In the genomic region with DNA sequence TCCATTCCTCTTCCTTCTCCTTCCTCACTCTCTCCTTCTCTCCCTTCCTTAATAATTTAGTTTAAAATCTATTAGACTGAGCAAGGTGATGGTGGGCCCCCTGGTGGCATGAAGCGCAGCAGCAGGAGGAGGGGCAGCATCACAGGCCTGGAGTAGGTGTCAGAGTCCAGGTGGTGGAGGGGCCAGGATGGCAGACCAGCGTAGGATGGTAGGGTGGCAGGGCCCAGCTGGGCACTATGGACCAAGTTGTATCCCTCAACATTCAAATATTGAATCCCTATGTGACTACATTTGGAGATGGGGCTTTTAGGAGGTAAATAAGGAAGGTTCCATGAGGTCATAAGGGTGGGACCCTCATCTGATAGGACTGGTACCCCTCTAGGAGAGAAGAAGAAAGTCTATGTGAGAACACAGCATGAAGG, we compare ENCODE assay signal across 8 cellular contexts.
DNase-seq lines count a peak whose midpoint lies in the region; ATAC-seq, FAIRE-seq and TF ChIP-seq lines count a peak whose summit lies in the region.

No MANE protein-coding gene starts in this region.

- no peaks in the 10 kb centered on the region for H3K36me3 ChIP-seq in lung (ENCODE audit: control insufficient read depth in 2 of 2, insufficient read depth in 2 of 2, low read length in 2 of 2)

- no peak overlapping the region for H3K27ac ChIP-seq in lung (ENCODE audit: low read depth in 1 of 2, low read length in 1 of 2)

- no peak for FAIRE-seq in D721Med (lab: Jason Lieb, UNC)

- WGBS in lung, 2 donors = 31 to 35% methylated on average over 2 of the region's 2 CpGs

- TF ChIP-seq POLR2A in NB4 (IDR thresholded peaks at IDR 0.05; ENCODE audit: extremely low read depth, insufficient read length) = no peak

- H3K4me3 ChIP-seq in NB4 (ENCODE audit: low read depth, low read length) (no peak overlapping the region), lung (no peak overlapping the region)

- no peaks in the 10 kb centered on the region for H3K9me3 ChIP-seq in lung (ENCODE audit: control insufficient read depth in 2 of 2, insufficient read depth in 1 of 2, low read length in 1 of 2)

- peak; percentile 27 for ATAC-seq in lung (ENCODE audit: insufficient read depth, low FRiP score)
- ATAC-seq in HG02970 (IDR thresholded peaks at IDR 0.05; ENCODE audit: low FRiP score, unreplicated experiment) = no peak

- TF ChIP-seq CTCF in D721Med (IDR thresholded peaks at IDR 0.05; ENCODE audit: insufficient read depth, missing control alignments) = peak; percentile 63
- peak; percentile 85 for TF ChIP-seq CTCF in NB4 (IDR thresholded peaks at IDR 0.05; ENCODE audit: low read depth, low read length)
- peak; percentile 80 for TF ChIP-seq CTCF in lung (IDR thresholded peaks at IDR 0.05; ENCODE audit: control extremely low read depth, extremely low read depth)

- no peaks in the 10 kb centered on the region for H3K27me3 ChIP-seq in lung (ENCODE audit: control insufficient read depth, insufficient read depth)

- H3K4me1 ChIP-seq in lung (ENCODE audit: control insufficient read depth in 2 of 2, insufficient read depth in 2 of 2, low read length in 2 of 2) = no peaks in the 10 kb centered on the region

- DNase-seq in D721Med (ENCODE audit: insufficient read length, low spot score) = no peak
- peak; percentile 62 for DNase-seq in NB4 (ENCODE audit: low read depth)
- peak; percentile 71 for DNase-seq in activated CD4-positive, alpha-beta T cell treated with anti-CD3 and anti-CD28 coated beads for 48 hours
- DNase-seq in dermis blood vessel endothelial cell = peak; percentile 77
- peak; percentile 63 for DNase-seq in lung (ENCODE audit: low spot score)
- peak; percentile 34 to 40 for DNase-seq in stimulated activated CD8-positive, alpha-beta memory T cell treated with anti-CD3 and anti-CD28 coated beads, Interleukin-7, amount 100 ng/mL, for 1 hour (ENCODE audit: low read depth in 2 of 2)
- no peak for DNase-seq in HCEC 1CT

Comparison
In these comparisons a context has a peak if more than half of its experiments do, and no peak if none do; other contexts are left out.
1. DNase-seq: peak in NB4 (single experiment), activated CD4-positive, alpha-beta T cell treated with anti-CD3 and anti-CD28 coated beads for 48 hours (single experiment), dermis blood vessel endothelial cell (single experiment), lung (single experiment) and stimulated activated CD8-positive, alpha-beta memory T cell treated with anti-CD3 and anti-CD28 coated beads, Interleukin-7, amount 100 ng/mL, for 1 hour (2 of 2); none in D721Med (single experiment) and HCEC 1CT (single experiment).
2. Peak in every context shown above with its lines, with median percentiles within 50 percentile points of each other: CTCF ChIP-seq.